Comparison of ENCODE assay signal across 8 cellular contexts in genomic region chr17:36545465-36546417, GRCh38. TPM values are rescaled to one million over a fixed set of nuclear protein-coding genes. Genes with fewer than 3 reads are reported as not detected.
DNase-seq lines count a peak whose midpoint lies in the region; ATAC-seq, FAIRE-seq and TF ChIP-seq lines count a peak whose summit lies in the region.

No MANE protein-coding gene starts in this region.

- H3K4me1 ChIP-seq in DND-41 (ENCODE audit: insufficient read depth, low read length) (peaks cover 47% of the 10 kb centered on the region), Karpas-422 (ENCODE audit: low read length) (peaks cover 44% of the 10 kb centered on the region), fibroblast of lung (ENCODE audit: control insufficient read depth, extremely low read depth, insufficient read depth, low read length) (no peaks in the 10 kb centered on the region)

- no peaks in the 10 kb centered on the region for H3K9me3 ChIP-seq in DND-41 (ENCODE audit: insufficient read depth, low read length, severe bottlenecking)
- no peaks in the 10 kb centered on the region for H3K9me3 ChIP-seq in Karpas-422 (ENCODE audit: low read length)
- H3K9me3 ChIP-seq in fibroblast of lung (ENCODE audit: control insufficient read depth, insufficient read depth, low read depth, low read length) = no peaks in the 10 kb centered on the region

- no peaks in the 10 kb centered on the region for H3K27me3 ChIP-seq in DND-41 (ENCODE audit: insufficient read depth, low read length, poor library complexity)
- H3K27me3 ChIP-seq in Karpas-422 (ENCODE audit: low read length) = no peaks in the 10 kb centered on the region
- H3K27me3 ChIP-seq in fibroblast of lung (ENCODE audit: control insufficient read depth, insufficient read depth, low read length) = no peaks in the 10 kb centered on the region

- DNase-seq in DND-41 = peak; percentile 98
- DNase-seq in Karpas-422 = peak; percentile 98
- DNase-seq in RCC 7860 (ENCODE audit: low spot score) = peak; percentile 92
- peak; percentile 97 to 98 for DNase-seq in fibroblast of lung (ENCODE audit: low read depth in 2 of 2)
- peak; percentile 96 for DNase-seq in natural killer cell
- DNase-seq in stimulated activated naive B cell treated with anti-CD40 and anti-IgM and Interleukin-4, amounts not matched to agents 10 μg/mL and 1 μg/mL and 100 μg/mL, for 72 hours = peak; percentile 97

- intact Hi-C loops in natural killer cell (cut with micrococcal nuclease) = loop anchor here (10.0 kb wide), 1 partner anchor 59 kb away; the partner anchor contains the start of gene MRM1

- peak overlapping the region; percentile 100 for H3K9ac ChIP-seq in DND-41 (ENCODE audit: low read depth, low read length)
- peak overlapping the region; percentile 88 for H3K9ac ChIP-seq in Karpas-422 (ENCODE audit: low read length)
- H3K9ac ChIP-seq in fibroblast of lung (ENCODE audit: insufficient read depth, low read length) = peak overlapping the region; percentile 87

- no peak for FAIRE-seq in RCC 7860 (lab: Jason Lieb, UNC)

- H4K20me1 ChIP-seq in DND-41 (ENCODE audit: insufficient read depth, low read length) (peaks cover 36% of the 10 kb centered on the region), Karpas-422 (ENCODE audit: insufficient read depth, low read depth, low read length) (peaks cover 11% of the 10 kb centered on the region; the same call in 1 of the 2 replicates), fibroblast of lung (ENCODE audit: control insufficient read depth, extremely low read depth, insufficient read depth, low read length) (no peaks in the 10 kb centered on the region)

- H3K4me2 ChIP-seq in DND-41 (ENCODE audit: insufficient read depth, low read length) = peak overlapping the region; percentile 88
- H3K4me2 ChIP-seq in Karpas-422 (ENCODE audit: low read depth, low read length, poor library complexity, severe bottlenecking) = peak overlapping the region; percentile 76
- peak overlapping the region; percentile 98 for H3K4me2 ChIP-seq in fibroblast of lung (ENCODE audit: extremely low read depth, insufficient read depth, low read length)

- no peaks in the 10 kb centered on the region for H3K27me3 Mint-ChIP-seq in activated T-helper 17 cell treated with anti-CD3 and anti-CD28 coated beads, Interleukin-2, amount 50 U/mL, for 72 hours
- H3K27me3 Mint-ChIP-seq in natural killer cell (ENCODE audit: low read depth in 2 of 2) = no peaks in the 10 kb centered on the region
- H3K27me3 Mint-ChIP-seq in stimulated activated naive B cell treated with anti-CD40 and anti-IgM and Interleukin-4, amounts not matched to agents 10 μg/mL and 1 μg/mL and 100 μg/mL, for 72 hours = no peaks in the 10 kb centered on the region

- peak overlapping the region; percentile 79 for H3K27ac ChIP-seq in DND-41 (ENCODE audit: low read length)
- H3K27ac ChIP-seq in Karpas-422 (ENCODE audit: low read length) = peak overlapping the region; percentile 93
- peak overlapping the region; percentile 74 for H3K27ac ChIP-seq in fibroblast of lung (ENCODE audit: insufficient read depth, low read length)

- H3K36me3 Mint-ChIP-seq in activated T-helper 17 cell treated with anti-CD3 and anti-CD28 coated beads, Interleukin-2, amount 50 U/mL, for 72 hours (ENCODE audit: low read depth) = peaks cover 65% of the 10 kb centered on the region
- H3K36me3 Mint-ChIP-seq in natural killer cell = no peaks in the 10 kb centered on the region
- peaks cover 17 to 27% of the 10 kb centered on the region in 2 donors for H3K36me3 Mint-ChIP-seq in stimulated activated naive B cell treated with anti-CD40 and anti-IgM and Interleukin-4, amounts not matched to agents 10 μg/mL and 1 μg/mL and 100 μg/mL, for 72 hours

- H3K27ac Mint-ChIP-seq in activated T-helper 17 cell treated with anti-CD3 and anti-CD28 coated beads, Interleukin-2, amount 50 U/mL, for 72 hours = peak overlapping the region; percentile 99
- peak overlapping the region; percentile 98 to 99 for H3K27ac Mint-ChIP-seq in natural killer cell
- H3K27ac Mint-ChIP-seq in stimulated activated naive B cell treated with anti-CD40 and anti-IgM and Interleukin-4, amounts not matched to agents 10 μg/mL and 1 μg/mL and 100 μg/mL, for 72 hours = peak overlapping the region; percentile 97

- H3K9me2 ChIP-seq in Karpas-422 (replicated peaks; ENCODE audit: insufficient read depth, low read length) = no peaks in the 10 kb centered on the region

- H3K4me3 ChIP-seq in DND-41 (ENCODE audit: low read depth in 1 of 2, low read length in 2 of 2) (peak overlapping the region; percentile 69 to 77), Karpas-422 (ENCODE audit: low read length) (peak overlapping the region; percentile 85), fibroblast of lung (replicated peaks in 1 of 4; ENCODE audit: control extremely low read depth in 1 of 4, insufficient read depth in 1 of 4, low read depth in 3 of 4, low read length in 4 of 4) (peak overlapping the region; percentile 69 to 100 (median 90))

- H3K79me2 ChIP-seq in DND-41 (ENCODE audit: insufficient read depth, low read length) = peaks cover 75% of the 10 kb centered on the region
- peaks cover 68% of the 10 kb centered on the region for H3K79me2 ChIP-seq in Karpas-422 (ENCODE audit: low read length)
- H3K79me2 ChIP-seq in fibroblast of lung (ENCODE audit: control insufficient read depth, insufficient read depth, low read length) = peaks cover 71% of the 10 kb centered on the region

- ATAC-seq in DND-41 (ENCODE audit: insufficient read depth, low read depth) (peak; percentile 86), GM21825 (IDR thresholded peaks at IDR 0.05; ENCODE audit: unreplicated experiment) (peak; percentile 60), natural killer cell (peak; percentile 65 to 87 (median 75))
- ATAC-seq in activated T-helper 17 cell treated with anti-CD3 and anti-CD28 coated beads, Interleukin-2, amount 50 U/mL, for 72 hours (replicated peaks) = peak; percentile 75
- ATAC-seq in stimulated activated naive B cell treated with anti-CD40 and anti-IgM and Interleukin-4, amounts not matched to agents 10 μg/mL and 1 μg/mL and 100 μg/mL, for 72 hours (replicated peaks) = peak; percentile 77 to 80

- peaks cover 41% of the 10 kb centered on the region for H3K36me3 ChIP-seq in DND-41 (ENCODE audit: insufficient read depth, low read length)
- peaks cover 13% of the 10 kb centered on the region; the same call in 1 of the 2 replicates for H3K36me3 ChIP-seq in Karpas-422 (ENCODE audit: insufficient read depth, low read length)
- H3K36me3 ChIP-seq in fibroblast of lung (ENCODE audit: control insufficient read depth, insufficient read depth, low read length) = peaks cover 2% of the 10 kb centered on the region

- TF ChIP-seq CTCF in DND-41 (IDR thresholded peaks at IDR 0.05; ENCODE audit: borderline replicate concordance, extremely low read depth, low read length, poor library complexity, severe bottlenecking) = no peak
- TF ChIP-seq CTCF in fibroblast of lung (conservative IDR thresholded peaks at IDR 0.05 in 1 of 2, IDR thresholded peaks at IDR 0.05 in 1 of 2; ENCODE audit: low read depth in 1 of 2, low read length in 2 of 2) = no peak
- TF ChIP-seq CTCF in natural killer cell (IDR thresholded peaks at IDR 0.05) = no peak

- peak overlapping the region; percentile 96 for H3K4me3 Mint-ChIP-seq in activated T-helper 17 cell treated with anti-CD3 and anti-CD28 coated beads, Interleukin-2, amount 50 U/mL, for 72 hours
- H3K4me3 Mint-ChIP-seq in natural killer cell = peak overlapping the region; percentile 88
- peak overlapping the region; percentile 89 to 92 for H3K4me3 Mint-ChIP-seq in stimulated activated naive B cell treated with anti-CD40 and anti-IgM and Interleukin-4, amounts not matched to agents 10 μg/mL and 1 μg/mL and 100 μg/mL, for 72 hours

- H2AFZ ChIP-seq in DND-41 (ENCODE audit: low read depth, low read length) (peak overlapping the region; percentile 59), Karpas-422 (ENCODE audit: low read length) (no peak overlapping the region), fibroblast of lung (ENCODE audit: low read length) (no peak overlapping the region)

- peaks cover 8% of the 10 kb centered on the region for H3K4me1 Mint-ChIP-seq in activated T-helper 17 cell treated with anti-CD3 and anti-CD28 coated beads, Interleukin-2, amount 50 U/mL, for 72 hours
- H3K4me1 Mint-ChIP-seq in natural killer cell = peaks cover 35 to 42% of the 10 kb centered on the region in 2 donors
- peaks cover 12 to 26% of the 10 kb centered on the region in 2 donors for H3K4me1 Mint-ChIP-seq in stimulated activated naive B cell treated with anti-CD40 and anti-IgM and Interleukin-4, amounts not matched to agents 10 μg/mL and 1 μg/mL and 100 μg/mL, for 72 hours

- no peaks in the 10 kb centered on the region for H3K9me3 Mint-ChIP-seq in activated T-helper 17 cell treated with anti-CD3 and anti-CD28 coated beads, Interleukin-2, amount 50 U/mL, for 72 hours
- H3K9me3 Mint-ChIP-seq in natural killer cell = no peaks in the 10 kb centered on the region
- no peaks in the 10 kb centered on the region for H3K9me3 Mint-ChIP-seq in stimulated activated naive B cell treated with anti-CD40 and anti-IgM and Interleukin-4, amounts not matched to agents 10 μg/mL and 1 μg/mL and 100 μg/mL, for 72 hours

RNA-seq across cellular contexts. Expression of gene GGNBP2, which starts 1.0 kb away (rescaled TPM):
- 41.7 and 49.5 TPM in 2 replicates for total RNA-seq in Karpas-422 (2014; rRNA removed; shearing (Covaris generic); ENCODE audit: low replicate concordance)
- total RNA-seq in activated T-helper 17 cell treated with anti-CD3 and anti-CD28 coated beads, Interleukin-2, amount 50 U/mL, for 72 hours = 10 to 100 TPM; 84.2 to 95.7 TPM
- total RNA-seq in fibroblast of lung (63.2 and 77.0 TPM in 2 replicates), natural killer cell (100 to 1,000 TPM; 183 to 233 (median 197) TPM)
- 63.3 and 81.9 TPM in 2 replicates for polyA plus RNA-seq in fibroblast of lung
- 47.9 and 56.3 TPM in 2 replicates for polyA plus RNA-seq in fibroblast of lung (2012)
- 58.2 and 110 TPM in 2 replicates for polyA minus RNA-seq in fibroblast of lung (ENCODE audit: low replicate concordance)

RNA-seq across cellular contexts. Expression of gene PIGW, which starts 11.0 kb away (rescaled TPM):
- 3.9 and 6.7 TPM in 2 replicates for total RNA-seq in Karpas-422 (2014; rRNA removed; shearing (Covaris generic); ENCODE audit: low replicate concordance)
- total RNA-seq in activated T-helper 17 cell treated with anti-CD3 and anti-CD28 coated beads, Interleukin-2, amount 50 U/mL, for 72 hours = 10 to 100 TPM in 1 of 2 donors, 1 to 10 TPM in 1; 9.0 to 22.2 TPM
- total RNA-seq in fibroblast of lung (2.6 and 2.8 TPM in 2 replicates), natural killer cell (1 to 10 TPM; 4.6 to 8.3 (median 5.0) TPM)
- 10.1 and 10.2 TPM in 2 replicates for polyA plus RNA-seq in fibroblast of lung
- polyA plus RNA-seq in fibroblast of lung (2012) = 9.2 TPM in 2 replicates
- polyA minus RNA-seq in fibroblast of lung (ENCODE audit: low replicate concordance) = 1.8 and 3.7 TPM in 2 replicates

RNA-seq across cellular contexts. Expression of gene MYO19, which starts 11.1 kb away (rescaled TPM):
- 50.6 and 58.9 TPM in 2 replicates for total RNA-seq in Karpas-422 (2014; rRNA removed; shearing (Covaris generic); ENCODE audit: low replicate concordance)
- 100 to 1,000 TPM in 1 of 2 donors, 10 to 100 TPM in 1; 98.8 to 171 TPM for total RNA-seq in activated T-helper 17 cell treated with anti-CD3 and anti-CD28 coated beads, Interleukin-2, amount 50 U/mL, for 72 hours
- total RNA-seq in fibroblast of lung (26.2 and 31.5 TPM in 2 replicates), natural killer cell (100 to 1,000 TPM in 2 of 3 donors, 10 to 100 TPM in 1; 84.2 to 119 (median 104) TPM)
- 18.7 and 25.2 TPM in 2 replicates for polyA plus RNA-seq in fibroblast of lung
- polyA plus RNA-seq in fibroblast of lung (2012) = 13.9 and 19.9 TPM in 2 replicates
- 80.6 and 87.2 TPM in 2 replicates for polyA minus RNA-seq in fibroblast of lung (ENCODE audit: low replicate concordance)

RNA-seq across cellular contexts. Expression of gene DHRS11, which starts 45.9 kb away (rescaled TPM):
- 13.6 and 33.8 TPM in 2 replicates for total RNA-seq in Karpas-422 (2014; rRNA removed; shearing (Covaris generic); ENCODE audit: low replicate concordance)
- total RNA-seq in activated T-helper 17 cell treated with anti-CD3 and anti-CD28 coated beads, Interleukin-2, amount 50 U/mL, for 72 hours = 1 to 10 TPM; 3.8 to 6.4 TPM
- total RNA-seq in fibroblast of lung (3.6 and 5.9 TPM in 2 replicates), natural killer cell (1 to 10 TPM; 2.7 to 6.0 (median 4.9) TPM)
- 4.6 and 10.9 TPM in 2 replicates for polyA plus RNA-seq in fibroblast of lung
- 3.4 and 8.7 TPM in 2 replicates for polyA plus RNA-seq in fibroblast of lung (2012)
- 25.7 and 57.6 TPM in 2 replicates for polyA minus RNA-seq in fibroblast of lung (ENCODE audit: low replicate concordance)

RNA-seq across cellular contexts. Expression of gene MRM1, which starts 55.6 kb away (rescaled TPM):
- total RNA-seq in Karpas-422 (2014; rRNA removed; shearing (Covaris generic); ENCODE audit: low replicate concordance) = 11.7 and 18.0 TPM in 2 replicates
- 10 to 100 TPM; 11.3 to 18.2 TPM for total RNA-seq in activated T-helper 17 cell treated with anti-CD3 and anti-CD28 coated beads, Interleukin-2, amount 50 U/mL, for 72 hours
- total RNA-seq in fibroblast of lung = 6.9 TPM in 2 replicates
- 2.5 and 4.4 TPM in 2 replicates for polyA plus RNA-seq in fibroblast of lung
- 1.9 and 5.0 TPM in 2 replicates for polyA plus RNA-seq in fibroblast of lung (2012)
- polyA minus RNA-seq in fibroblast of lung (ENCODE audit: low replicate concordance) = 1.3 and 4.3 TPM in 2 replicates
- 1 to 10 TPM; 1.3 to 2.8 (median 1.7) TPM for total RNA-seq in natural killer cell

Comparison
In these comparisons a context has a peak if more than half of its experiments do, and no peak if none do; other contexts are left out.
1. Peak in every context shown above with its lines: DNase-seq, ATAC-seq, H3K4me3 ChIP-seq and H3K27ac ChIP-seq.